23 cellular contexts compared by ENCODE assay signal in genomic region chr18:76384114-76384790, GRCh38.
"Had no signal": no experiment of that assay in that cellular context is flagged by ENCODE, and none has a peak within 500 bp of the region (broad histone marks: within the 10 kb centered on the region; RNA-seq: fewer than 3 reads in every experiment).

No MANE protein-coding gene starts in this region.

- DNase-seq: activated CD4-positive, alpha-beta memory T cell treated with anti-CD3 and anti-CD28 coated beads, Interleukin-2, amount 10 ng/mL, durations not matched to agents 7 days and 5 days; activated CD4-positive, alpha-beta T cell treated with anti-CD3 and anti-CD28 coated beads, Interleukin-2, amount 10 ng/mL, durations not matched to agents 24 days and 14 days; activated naive CD4-positive, alpha-beta T cell; activated T-cell treated with anti-CD3 and anti-CD28 coated beads, Interleukin-2, amount 50 U/mL, for 48 hours; anterior cingulate cortex; effector memory CD4-positive, alpha-beta T cell; erythroblast; hippocampal formation; left cardiac atrium; naive B cell; nucleus accumbens; stimulated activated CD4-positive, alpha-beta T cell treated with anti-CD3 and anti-CD28 coated beads, Interleukin-2, amount 100 ng/mL, for 48 hours; substantia nigra; T-helper 17 cell; T1000; thyroid gland; WERI-Rb-1 had no signal

- H3K9me3 Mint-ChIP-seq: activated CD4-positive, alpha-beta memory T cell treated with anti-CD3 and anti-CD28 coated beads, Interleukin-2, amount 10 ng/mL, durations not matched to agents 7 days and 5 days; activated CD4-positive, alpha-beta T cell treated with anti-CD3 and anti-CD28 coated beads, Interleukin-2, amount 10 ng/mL, durations not matched to agents 24 days and 14 days; activated naive CD4-positive, alpha-beta T cell treated with anti-CD3 and anti-CD28 coated beads, Interleukin-2, amount 50 U/mL, for 72 hours; central memory CD8-positive, alpha-beta T cell; stimulated activated naive CD8-positive, alpha-beta T cell treated with anti-CD3 and anti-CD28 coated beads, Interleukin-15, Interleukin-2, amounts not matched to agents 100 ng/mL and 50 ng/mL, for 24 hours had no signal

- ATAC-seq: activated CD4-positive, CD25-positive, alpha-beta regulatory T cell treated with anti-CD3 and anti-CD28 coated beads, Interleukin-2, amount 50 U/mL, for 24 hours; activated naive CD4-positive, alpha-beta T cell treated with anti-CD3 and anti-CD28 coated beads, Interleukin-2, amount 50 U/mL, for 72 hours; gastrocnemius medialis; left cardiac atrium; T-helper 17 cell had no signal

- H3K27ac Mint-ChIP-seq: activated CD4-positive, alpha-beta memory T cell treated with anti-CD3 and anti-CD28 coated beads, Interleukin-2, amount 10 ng/mL, durations not matched to agents 7 days and 5 days; activated CD4-positive, alpha-beta T cell treated with anti-CD3 and anti-CD28 coated beads, Interleukin-2, amount 10 ng/mL, durations not matched to agents 24 days and 14 days; activated naive CD4-positive, alpha-beta T cell treated with anti-CD3 and anti-CD28 coated beads, Interleukin-2, amount 50 U/mL, for 72 hours; mesothelial cell of epicardium; T-helper 17 cell had no signal

- H3K4me3 Mint-ChIP-seq: activated CD4-positive, alpha-beta memory T cell treated with anti-CD3 and anti-CD28 coated beads, Interleukin-2, amount 10 ng/mL, durations not matched to agents 7 days and 5 days; activated CD4-positive, alpha-beta T cell treated with anti-CD3 and anti-CD28 coated beads, Interleukin-2, amount 10 ng/mL, durations not matched to agents 24 days and 14 days; central memory CD8-positive, alpha-beta T cell; mesothelial cell of epicardium; naive B cell; stimulated activated naive CD8-positive, alpha-beta T cell treated with anti-CD3 and anti-CD28 coated beads, Interleukin-15, Interleukin-2, amounts not matched to agents 100 ng/mL and 50 ng/mL, for 24 hours; T-helper 17 cell had no signal

- H3K27me3 Mint-ChIP-seq: naive B cell; stimulated activated naive CD8-positive, alpha-beta T cell treated with anti-CD3 and anti-CD28 coated beads, Interleukin-15, Interleukin-2, amounts not matched to agents 100 ng/mL and 50 ng/mL, for 24 hours; T-helper 17 cell had no signal
